Comparison of ENCODE assay signal across 3 cellular contexts in genomic region chr5:180895330-180895729, GRCh38. TPM values are rescaled to one million over a fixed set of nuclear protein-coding genes. Genes with fewer than 3 reads are reported as not detected.
"Had no signal": no experiment of that assay in that cellular context is flagged by ENCODE, and none has a peak within 500 bp of the region (broad histone marks: within the 10 kb centered on the region; RNA-seq: fewer than 3 reads in every experiment).

No MANE protein-coding gene starts in this region.

RNA-seq across cellular contexts. Expression of gene BTNL8, which starts 3.6 kb away (rescaled TPM):
- total RNA-seq: HepG2, IMR-90 had no signal
- polyA plus RNA-seq: HepG2, IgD-negative memory B cell, IMR-90 had no signal
